9 cellular contexts compared by ENCODE assay signal in genomic region chr11:66882540-66882939, GRCh38. TPM values are rescaled to one million over a fixed set of nuclear protein-coding genes. Genes with fewer than 3 reads are reported as not detected.
DNase-seq lines count a peak whose midpoint lies in the region; ATAC-seq and TF ChIP-seq lines count a peak whose summit lies in the region.
"Had no signal": no experiment of that assay in that cellular context is flagged by ENCODE, and none has a peak within 500 bp of the region (broad histone marks: within the 10 kb centered on the region; RNA-seq: fewer than 3 reads in every experiment).

No MANE protein-coding gene starts in this region.

- TF ChIP-seq CTCF in osteocyte (IDR thresholded peaks at IDR 0.05): no peak

- ATAC-seq in esophagus mucosa (peak; percentile 25), HG03097 (IDR thresholded peaks at IDR 0.05; ENCODE audit: low FRiP score, unreplicated experiment) (no peak)

- H3K4me3 Mint-ChIP-seq in osteocyte (ENCODE audit: unreplicated experiment): no peak overlapping the region
- H3K4me3 Mint-ChIP-seq: activated naive CD8-positive, alpha-beta T cell treated with anti-CD3 and anti-CD28 coated beads, Interleukin-2, amount 10 ng/mL, durations not matched to agents 7 days and 5 days had no signal

- peak overlapping the region; percentile 78 for H3K27ac Mint-ChIP-seq in osteocyte (ENCODE audit: unreplicated experiment)
- H3K27ac Mint-ChIP-seq: activated naive CD8-positive, alpha-beta T cell treated with anti-CD3 and anti-CD28 coated beads, Interleukin-2, amount 10 ng/mL, durations not matched to agents 7 days and 5 days had no signal

- H3K36me3 Mint-ChIP-seq in osteocyte (ENCODE audit: unreplicated experiment): no peaks in the 10 kb centered on the region
- H3K36me3 Mint-ChIP-seq: activated naive CD8-positive, alpha-beta T cell treated with anti-CD3 and anti-CD28 coated beads, Interleukin-2, amount 10 ng/mL, durations not matched to agents 7 days and 5 days had no signal

- no peaks in the 10 kb centered on the region for H3K9me3 Mint-ChIP-seq in osteocyte (ENCODE audit: unreplicated experiment)
- H3K9me3 Mint-ChIP-seq: activated naive CD8-positive, alpha-beta T cell treated with anti-CD3 and anti-CD28 coated beads, Interleukin-2, amount 10 ng/mL, durations not matched to agents 7 days and 5 days had no signal

- no peaks in the 10 kb centered on the region for H3K27me3 Mint-ChIP-seq in osteocyte (ENCODE audit: unreplicated experiment)
- H3K27me3 Mint-ChIP-seq: activated naive CD8-positive, alpha-beta T cell treated with anti-CD3 and anti-CD28 coated beads, Interleukin-2, amount 10 ng/mL, durations not matched to agents 7 days and 5 days had no signal

- DNase-seq in DMS53 treated with DMSO at 0.1 percent for 48 hours (lab: John Stamatoyannopoulos, UW; ENCODE audit: unreplicated experiment) (peak; percentile 75), NCI-H345 treated with DMSO at 0.1 percent for 48 hours (lab: John Stamatoyannopoulos, UW; ENCODE audit: unreplicated experiment) (peak; percentile 85), osteocyte (ENCODE audit: extremely low spot score, unreplicated experiment) (no peak), mesenteric fat pad (ENCODE audit: low spot score) (no peak), AG20443 (ENCODE audit: low spot score) (no peak), OCI-M2 (lab: John Stamatoyannopoulos, UW; ENCODE audit: unreplicated experiment) (no peak)

- H3K4me1 Mint-ChIP-seq in osteocyte (ENCODE audit: unreplicated experiment): peaks cover 84% of the 10 kb centered on the region

RNA-seq across cellular contexts. Expression of gene LRFN4, which starts 25.7 kb away (rescaled TPM):
- total RNA-seq in esophagus mucosa (8.6 TPM), osteocyte (41.7 and 45.0 TPM in 2 replicates), mesenteric fat pad (25.6 TPM)

RNA-seq across cellular contexts. Expression of gene RCE1, which starts 39.3 kb away (rescaled TPM):
- total RNA-seq in esophagus mucosa (14.5 TPM), osteocyte (20.3 and 21.3 TPM in 2 replicates), mesenteric fat pad (14.1 TPM)

Comparison
In these comparisons a context has a peak if more than half of its experiments do, and no peak if none do; other contexts are left out.
1. DNase-seq: peak in DMS53 treated with DMSO at 0.1 percent for 48 hours (single experiment) and NCI-H345 treated with DMSO at 0.1 percent for 48 hours (single experiment); none in osteocyte (single experiment), mesenteric fat pad (single experiment), AG20443 (single experiment) and OCI-M2 (single experiment).